In genomic region chr6:34684919-34685318, GRCh38 we compare ENCODE assay signal across 18 cellular contexts. TPM values are rescaled to one million over a fixed set of nuclear protein-coding genes. Genes with fewer than 3 reads are reported as not detected.
DNase-seq lines count a peak whose midpoint lies in the region; ATAC-seq, FAIRE-seq and TF ChIP-seq lines count a peak whose summit lies in the region.
"Had no signal": no experiment of that assay in that cellular context is flagged by ENCODE, and none has a peak within 500 bp of the region (broad histone marks: within the 10 kb centered on the region; RNA-seq: fewer than 3 reads in every experiment).

No MANE protein-coding gene starts in this region.

- no peaks in the 10 kb centered on the region for H3K27me3 Mint-ChIP-seq in CD4-positive, CD25-positive, alpha-beta regulatory T cell
- no peaks in the 10 kb centered on the region for H3K27me3 Mint-ChIP-seq in T-helper 17 cell
- no peaks in the 10 kb centered on the region for H3K27me3 Mint-ChIP-seq in osteocyte (ENCODE audit: unreplicated experiment)
- no peaks in the 10 kb centered on the region for H3K27me3 Mint-ChIP-seq in natural killer cell treated with Interleukin-12 subunit alpha and Interleukin-12 subunit beta and Interleukin-15 and Interleukin-18, amount 100 ng/mL, for 72 hours

- H3K9me3 Mint-ChIP-seq in CD4-positive, CD25-positive, alpha-beta regulatory T cell = peaks cover 0 to 4% (median 0%) of the 10 kb centered on the region in 7 donors
- no peaks in the 10 kb centered on the region for H3K9me3 Mint-ChIP-seq in osteocyte (ENCODE audit: unreplicated experiment)
- no peaks in the 10 kb centered on the region for H3K9me3 Mint-ChIP-seq in natural killer cell treated with Interleukin-12 subunit alpha and Interleukin-12 subunit beta and Interleukin-15 and Interleukin-18, amount 100 ng/mL, for 72 hours

- H3K4me3 Mint-ChIP-seq in CD4-positive, CD25-positive, alpha-beta regulatory T cell = no peak overlapping the region
- no peak overlapping the region for H3K4me3 Mint-ChIP-seq in T-helper 17 cell
- H3K4me3 Mint-ChIP-seq in osteocyte (ENCODE audit: unreplicated experiment) = no peak overlapping the region
- no peak overlapping the region for H3K4me3 Mint-ChIP-seq in natural killer cell treated with Interleukin-12 subunit alpha and Interleukin-12 subunit beta and Interleukin-15 and Interleukin-18, amount 100 ng/mL, for 72 hours

- ATAC-seq in CD4-positive, CD25-positive, alpha-beta regulatory T cell (ENCODE audit: low read depth in 2 of 2) = no peak
- ATAC-seq in T-helper 17 cell = no peak
- no peak for ATAC-seq in natural killer cell treated with Interleukin-12 subunit alpha and Interleukin-12 subunit beta and Interleukin-15 and Interleukin-18, amount 100 ng/mL, for 72 hours
- no peak for ATAC-seq in GM19035 (IDR thresholded peaks at IDR 0.05; ENCODE audit: unreplicated experiment)

- peaks cover 6% of the 10 kb centered on the region for H3K36me3 ChIP-seq in CD4-positive, CD25-positive, alpha-beta regulatory T cell (ENCODE audit: control insufficient read depth, insufficient read depth, low read length)

- DNase-seq in CD4-positive, CD25-positive, alpha-beta regulatory T cell = no peak
- no peak for DNase-seq in GM12892 (ENCODE audit: insufficient read length)
- DNase-seq in T-helper 17 cell = no peak
- DNase-seq in osteocyte (ENCODE audit: extremely low spot score, unreplicated experiment) = no peak
- no peak for DNase-seq in NCI-H1048 (lab: John Stamatoyannopoulos, UW)
- no peak for DNase-seq in ecto neural progenitor cell (ENCODE audit: low spot score)
- no peak for DNase-seq in natural killer cell treated with Interleukin-12 subunit alpha and Interleukin-12 subunit beta and Interleukin-15 and Interleukin-18, amount 100 ng/mL, for 72 hours (ENCODE audit: low spot score)
- DNase-seq: COR-L47, GF-D8, KBM-7, NCI-H187, NCI-H2227 treated with DMSO at 0.1 percent for 48 hours, NCI-H510A treated with DMSO at 0.1 percent for 48 hours, NCI-H82, SJCRH30 had no signal

- H3K9me3 ChIP-seq in CD4-positive, CD25-positive, alpha-beta regulatory T cell (ENCODE audit: control insufficient read depth in 2 of 2, low read length in 2 of 2) = no peaks in the 10 kb centered on the region
- H3K9me3 ChIP-seq in T-helper 17 cell (ENCODE audit: control insufficient read depth, low read length, poor library complexity, severe bottlenecking) = no peaks in the 10 kb centered on the region
- H3K9me3 ChIP-seq: SJCRH30 had no signal

- peaks cover 16% of the 10 kb centered on the region for H3K36me3 Mint-ChIP-seq in CD4-positive, CD25-positive, alpha-beta regulatory T cell
- H3K36me3 Mint-ChIP-seq in T-helper 17 cell (ENCODE audit: low read depth) (no peaks in the 10 kb centered on the region), osteocyte (ENCODE audit: unreplicated experiment) (peaks cover 4% of the 10 kb centered on the region)
- H3K36me3 Mint-ChIP-seq in natural killer cell treated with Interleukin-12 subunit alpha and Interleukin-12 subunit beta and Interleukin-15 and Interleukin-18, amount 100 ng/mL, for 72 hours = no peaks in the 10 kb centered on the region

- peaks cover 32 to 68% (median 38%) of the 10 kb centered on the region in 4 donors for H3K4me1 Mint-ChIP-seq in CD4-positive, CD25-positive, alpha-beta regulatory T cell
- H3K4me1 Mint-ChIP-seq in T-helper 17 cell (peaks cover 21% of the 10 kb centered on the region), osteocyte (ENCODE audit: unreplicated experiment) (peaks cover 17% of the 10 kb centered on the region)
- H3K4me1 Mint-ChIP-seq in natural killer cell treated with Interleukin-12 subunit alpha and Interleukin-12 subunit beta and Interleukin-15 and Interleukin-18, amount 100 ng/mL, for 72 hours (ENCODE audit: low read depth in 2 of 2) = peaks cover 32% of the 10 kb centered on the region in 2 donors

- H3K4me3 ChIP-seq in CD4-positive, CD25-positive, alpha-beta regulatory T cell (ENCODE audit: low read depth, low read length) = no peak overlapping the region
- H3K4me3 ChIP-seq: SJCRH30 had no signal

- H3K27ac Mint-ChIP-seq in CD4-positive, CD25-positive, alpha-beta regulatory T cell = peak overlapping the region in 2 of 3 donors; percentile 11 to 49
- H3K27ac Mint-ChIP-seq in T-helper 17 cell (peak overlapping the region; percentile 79), osteocyte (ENCODE audit: unreplicated experiment) (peak overlapping the region; percentile 16)
- H3K27ac Mint-ChIP-seq in natural killer cell treated with Interleukin-12 subunit alpha and Interleukin-12 subunit beta and Interleukin-15 and Interleukin-18, amount 100 ng/mL, for 72 hours = peak overlapping the region in 1 of 2 donors; percentile 11

- peak; percentile 38 for FAIRE-seq in GM12892 (lab: Jason Lieb, UNC)
- FAIRE-seq: H1 had no signal

- no peak overlapping the region for H3K27ac ChIP-seq in CD4-positive, CD25-positive, alpha-beta regulatory T cell (ENCODE audit: insufficient read depth, low read length, poor library complexity, severe bottlenecking)
- H3K27ac ChIP-seq: C4-2B, SJCRH30 had no signal

- H3K4me1 ChIP-seq in CD4-positive, CD25-positive, alpha-beta regulatory T cell (ENCODE audit: control insufficient read depth, insufficient read depth, low read length, poor library complexity, severe bottlenecking) = peaks cover 9% of the 10 kb centered on the region

- no peak for TF ChIP-seq CTCF in osteocyte (IDR thresholded peaks at IDR 0.05)

- no peaks in the 10 kb centered on the region for H3K27me3 ChIP-seq in CD4-positive, CD25-positive, alpha-beta regulatory T cell (ENCODE audit: control insufficient read depth, insufficient read depth, low read length)
- H3K27me3 ChIP-seq: SJCRH30 had no signal

- TF ChIP-seq POLR2A in GM12892 (IDR thresholded peaks at IDR 0.05; ENCODE audit: low read depth, low read length) = no peak

RNA-seq across cellular contexts. Expression of gene ILRUN, which starts 11.6 kb away (rescaled TPM):
- total RNA-seq in CD4-positive, CD25-positive, alpha-beta regulatory T cell = 89.6 TPM
- polyA plus RNA-seq in CD4-positive, CD25-positive, alpha-beta regulatory T cell = 10 to 100 TPM; 18.7 to 23.4 (median 22.9) TPM
- polyA plus RNA-seq in GM12892 (2012; ENCODE audit: missing spikeins) = 49.9 TPM
- total RNA-seq in T-helper 17 cell = 10 to 100 TPM; 55.9 to 64.4 TPM
- 47.3 and 50.2 TPM in 2 replicates for total RNA-seq in osteocyte
- total RNA-seq in natural killer cell treated with Interleukin-12 subunit alpha and Interleukin-12 subunit beta and Interleukin-15 and Interleukin-18, amount 100 ng/mL, for 72 hours = 10 to 100 TPM; 68.1 to 70.0 TPM
